20 cellular contexts compared by ENCODE assay signal in the genomic region with DNA sequence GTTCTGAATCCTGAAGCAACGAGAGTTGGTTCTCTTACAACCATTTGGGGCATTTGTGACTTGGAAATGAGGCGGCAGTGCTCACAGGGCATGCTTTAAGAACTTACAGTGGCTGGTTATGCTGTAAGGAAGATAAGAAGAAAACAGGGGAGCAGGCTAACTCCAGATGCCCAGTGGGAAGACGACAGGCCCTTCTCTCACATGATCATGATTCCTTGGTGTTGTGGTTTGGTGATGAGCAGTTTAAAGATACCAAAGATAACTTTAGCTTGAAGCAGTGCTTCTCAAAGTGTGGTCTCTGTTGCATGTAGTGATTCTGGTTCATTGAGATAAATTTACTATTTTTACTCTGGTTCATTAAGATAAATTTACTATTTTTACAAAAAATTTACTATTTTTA.
"Had no signal": no experiment of that assay in that cellular context is flagged by ENCODE, and none has a peak within 500 bp of the region (broad histone marks: within the 10 kb centered on the region; RNA-seq: fewer than 3 reads in every experiment).

No MANE protein-coding gene starts in this region.

- H3K36me3 ChIP-seq: adrenal gland, cardiac muscle cell, esophagus muscularis mucosa, neutrophil had no signal

- H3K27ac ChIP-seq: adrenal gland, cardiac muscle cell, esophagus muscularis mucosa, neutrophil had no signal

- H3K36me3 Mint-ChIP-seq: activated naive CD4-positive, alpha-beta T cell treated with anti-CD3 and anti-CD28 coated beads, Interleukin-2, amount 50 U/mL, for 24 hours; natural killer cell treated with Interleukin-12 subunit alpha and Interleukin-12 subunit beta and Interleukin-15 and Interleukin-18, amount 100 ng/mL, for 72 hours; T-cell had no signal

- H3K27me3 ChIP-seq: adrenal gland, cardiac muscle cell, esophagus muscularis mucosa had no signal

- DNase-seq: activated B cell treated with CpG ODN at 0.5 μM for 24 hours; activated CD4-positive, alpha-beta T cell treated with anti-CD3 and anti-CD28 coated beads for 4 hours; activated CD8-positive, alpha-beta T cell treated with anti-CD3 and anti-CD28 coated beads, Interleukin-2, amount 10 ng/mL, durations not matched to agents 7 days and 5 days; activated effector memory CD4-positive, alpha-beta T cell treated with Interleukin-2 at 50 U/mL for 16 hours; activated T-cell treated with anti-CD3 and anti-CD28 coated beads, Interleukin-2, amount 50 U/mL, for 4 hours; adrenal gland; dermis blood vessel endothelial cell; effector memory CD4-positive, alpha-beta T cell; left cardiac atrium; mesendoderm; stimulated activated CD4-positive, alpha-beta T cell treated with anti-CD3 and anti-CD28 coated beads, Interleukin-12 subunit alpha, Interleukin-12 subunit beta, amount 100 ng/mL, for 4 hours; stimulated activated CD4-positive, alpha-beta T cell treated with anti-CD3 and anti-CD28 coated beads, Interleukin-1b, Interleukin-23, amount 100 ng/mL, for 48 hours; stimulated activated CD8-positive, alpha-beta memory T cell treated with anti-CD3 and anti-CD28 coated beads, Interleukin-4, amount 100 ng/mL, for 48 hours; stimulated activated naive CD4-positive, alpha-beta T cell; T-cell had no signal

- H3K27ac Mint-ChIP-seq: activated B cell treated with CpG ODN at 0.5 μM for 24 hours; activated CD8-positive, alpha-beta T cell treated with anti-CD3 and anti-CD28 coated beads, Interleukin-2, amount 10 ng/mL, durations not matched to agents 7 days and 5 days; activated naive CD4-positive, alpha-beta T cell treated with anti-CD3 and anti-CD28 coated beads, Interleukin-2, amount 50 U/mL, for 24 hours; natural killer cell treated with Interleukin-12 subunit alpha and Interleukin-12 subunit beta and Interleukin-15 and Interleukin-18, amount 100 ng/mL, for 72 hours; T-cell had no signal

- ATAC-seq: activated CD8-positive, alpha-beta T cell treated with anti-CD3 and anti-CD28 coated beads, Interleukin-2, amount 10 ng/mL, durations not matched to agents 7 days and 5 days; activated T-cell treated with anti-CD3 and anti-CD28 coated beads, Interleukin-2, amount 50 U/mL, for 4 hours; left cardiac atrium; natural killer cell treated with Interleukin-12 subunit alpha and Interleukin-12 subunit beta and Interleukin-15 and Interleukin-18, amount 100 ng/mL, for 72 hours; T-cell had no signal

- H3K27me3 Mint-ChIP-seq: activated naive CD4-positive, alpha-beta T cell treated with anti-CD3 and anti-CD28 coated beads, Interleukin-2, amount 50 U/mL, for 24 hours had no signal

- H3K4me3 ChIP-seq: adrenal gland, cardiac muscle cell, esophagus muscularis mucosa had no signal

- H3K4me3 Mint-ChIP-seq: activated B cell treated with CpG ODN at 0.5 μM for 24 hours; activated CD8-positive, alpha-beta T cell treated with anti-CD3 and anti-CD28 coated beads, Interleukin-2, amount 10 ng/mL, durations not matched to agents 7 days and 5 days; activated naive CD4-positive, alpha-beta T cell treated with anti-CD3 and anti-CD28 coated beads, Interleukin-2, amount 50 U/mL, for 24 hours; activated T-cell treated with anti-CD3 and anti-CD28 coated beads, Interleukin-2, amount 50 U/mL, for 4 hours; natural killer cell treated with Interleukin-12 subunit alpha and Interleukin-12 subunit beta and Interleukin-15 and Interleukin-18, amount 100 ng/mL, for 72 hours; T-cell had no signal

- H3K9me3 ChIP-seq: adrenal gland, esophagus muscularis mucosa, neutrophil had no signal

- H3K9me3 Mint-ChIP-seq: activated B cell treated with CpG ODN at 0.5 μM for 24 hours; activated naive CD4-positive, alpha-beta T cell treated with anti-CD3 and anti-CD28 coated beads, Interleukin-2, amount 50 U/mL, for 24 hours; activated T-cell treated with anti-CD3 and anti-CD28 coated beads, Interleukin-2, amount 50 U/mL, for 4 hours; natural killer cell treated with Interleukin-12 subunit alpha and Interleukin-12 subunit beta and Interleukin-15 and Interleukin-18, amount 100 ng/mL, for 72 hours; T-cell had no signal
